7 cellular contexts compared by ENCODE assay signal in genomic region chr9:113737414-113738271, GRCh38.
A peak's percentile ranks its signal among the peaks of the same experiment; 100 is the strongest.
DNase-seq lines count a peak whose midpoint lies in the region; ATAC-seq and TF ChIP-seq lines count a peak whose summit lies in the region.

No MANE protein-coding gene starts in this region.

- intact Hi-C loops in breast epithelium (cut with DNase I; ENCODE audit: low total_unique reads) = no loop called here
- intact Hi-C loops in left lung (cut with DNase I) = loop anchor here in 1 of 2 donors (10.0 kb wide), 1 partner anchor 297 kb away; no protein-coding TSS in a partner anchor

- H3K4me1 ChIP-seq in breast epithelium = no peaks in the 10 kb centered on the region
- no peaks in the 10 kb centered on the region for H3K4me1 ChIP-seq in left lung

- DNase-seq in DMS53 (lab: John Stamatoyannopoulos, UW) = peak; percentile 82
- peak; percentile 37 for DNase-seq in HFF-Myc (ENCODE audit: extremely low read depth, low read depth)
- peak; percentile 38 to 59 for DNase-seq in NOMO-1 (lab: John Stamatoyannopoulos, UW; ENCODE audit: unreplicated experiment in 2 of 2)
- DNase-seq in breast epithelium (ENCODE audit: low spot score in 2 of 2) = peak in 1 of 2 donors; percentile 23
- no peak for DNase-seq in left lung
- DNase-seq in ureter (ENCODE audit: low spot score) = peak; percentile 53
- DNase-seq in activated effector memory CD4-positive, alpha-beta T cell treated with Interleukin-2 at 50 U/mL for 16 hours = no peak

- no peaks in the 10 kb centered on the region for H3K27me3 ChIP-seq in breast epithelium
- H3K27me3 ChIP-seq in left lung = peaks cover 3 to 9% of the 10 kb centered on the region in 2 donors

- TF ChIP-seq CTCF in HFF-Myc (IDR thresholded peaks at IDR 0.05; ENCODE audit: low read depth, low read length, missing control alignments) = peak; percentile 82
- TF ChIP-seq CTCF in breast epithelium (IDR thresholded peaks at IDR 0.05) = peak; percentile 44 to 60 (median 52)
- peak; percentile 55 to 74 for TF ChIP-seq CTCF in left lung (IDR thresholded peaks at IDR 0.05)

- H3K4me3 ChIP-seq in HFF-Myc (replicated peaks; ENCODE audit: low read depth, low read length) (no peak overlapping the region), breast epithelium (no peak overlapping the region), left lung (no peak overlapping the region)

- TF ChIP-seq POLR2A in breast epithelium (IDR thresholded peaks at IDR 0.05) = no peak

- H3K9me3 ChIP-seq in breast epithelium (no peaks in the 10 kb centered on the region), left lung (no peaks in the 10 kb centered on the region)

- no peaks in the 10 kb centered on the region for H3K36me3 ChIP-seq in breast epithelium
- no peaks in the 10 kb centered on the region for H3K36me3 ChIP-seq in left lung

- H3K27ac ChIP-seq in breast epithelium = no peak overlapping the region
- no peak overlapping the region for H3K27ac ChIP-seq in left lung

- peak; percentile 84 for ATAC-seq in left lung

Comparison
In these comparisons a context has a peak if more than half of its experiments do, and no peak if none do; other contexts are left out.
1. DNase-seq: peak in DMS53 (single experiment), HFF-Myc (single experiment), NOMO-1 (2 of 2) and ureter (single experiment); none in left lung (0 of 2) and activated effector memory CD4-positive, alpha-beta T cell treated with Interleukin-2 at 50 U/mL for 16 hours (single experiment).
2. Peak in every context shown above with its lines, with median percentiles within 50 percentile points of each other: CTCF ChIP-seq.